In the genomic region with DNA sequence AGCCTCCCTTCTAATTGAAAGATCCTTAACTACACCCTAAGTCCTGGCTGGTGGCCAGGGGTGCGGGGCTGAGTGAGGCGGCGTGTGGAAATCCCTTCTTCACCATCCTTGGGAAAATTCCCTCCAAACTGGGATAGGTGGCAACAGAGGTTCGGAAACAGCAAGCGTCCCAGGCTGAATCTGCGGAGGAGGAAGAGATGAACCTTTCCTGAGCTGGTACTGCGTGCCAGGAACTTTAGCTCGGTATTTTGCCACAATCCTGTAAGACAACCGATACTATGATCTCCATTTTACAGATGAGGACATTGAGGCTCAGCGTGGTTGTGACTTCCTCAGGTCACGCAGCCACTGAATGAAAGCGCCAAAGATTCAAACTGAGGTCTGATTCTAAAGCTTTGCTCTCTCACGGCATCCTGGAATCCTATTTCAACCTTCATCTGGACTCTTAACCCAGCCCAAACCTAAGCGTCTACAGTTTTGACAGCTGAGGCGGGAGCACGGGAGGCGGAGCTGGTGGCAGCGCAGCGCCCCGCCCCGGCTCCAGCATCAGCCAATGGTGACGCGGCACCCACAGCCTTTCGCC, we compare ENCODE assay signal across 8 cellular contexts. TPM values are rescaled to one million over a fixed set of nuclear protein-coding genes. Genes with fewer than 3 reads are reported as not detected.
DNase-seq lines count a peak whose midpoint lies in the region; ATAC-seq, FAIRE-seq and TF ChIP-seq lines count a peak whose summit lies in the region.

No MANE protein-coding gene starts in this region.

- no peaks in the 10 kb centered on the region for H3K36me3 ChIP-seq in SK-N-MC (ENCODE audit: insufficient read depth, low read length)

- H3K27ac Mint-ChIP-seq in stimulated activated naive CD8-positive, alpha-beta T cell treated with anti-CD3 and anti-CD28 coated beads, Interleukin-15, Interleukin-2, amounts not matched to agents 100 ng/mL and 50 ng/mL, for 24 hours = peak overlapping the region; percentile 92

- no peaks in the 10 kb centered on the region for H3K9me3 Mint-ChIP-seq in stimulated activated naive CD8-positive, alpha-beta T cell treated with anti-CD3 and anti-CD28 coated beads, Interleukin-15, Interleukin-2, amounts not matched to agents 100 ng/mL and 50 ng/mL, for 24 hours

- peak overlapping the region; percentile 85 for H3K4me3 Mint-ChIP-seq in stimulated activated naive CD8-positive, alpha-beta T cell treated with anti-CD3 and anti-CD28 coated beads, Interleukin-15, Interleukin-2, amounts not matched to agents 100 ng/mL and 50 ng/mL, for 24 hours

- no peak for ATAC-seq in stimulated activated naive CD8-positive, alpha-beta T cell treated with anti-CD3 and anti-CD28 coated beads, Interleukin-15, Interleukin-2, amounts not matched to agents 100 U/mL and 50 U/mL, for 24 hours

- H3K4me3 ChIP-seq in SK-N-MC = peak overlapping the region; percentile 53
- H3K4me3 ChIP-seq in fibroblast of villous mesenchyme (ENCODE audit: low read depth, low read length) = peak overlapping the region; percentile 59
- peak overlapping the region; percentile 42 for H3K4me3 ChIP-seq in retinal pigment epithelial cell (ENCODE audit: low read length)

- H3K27me3 Mint-ChIP-seq in stimulated activated naive CD8-positive, alpha-beta T cell treated with anti-CD3 and anti-CD28 coated beads, Interleukin-15, Interleukin-2, amounts not matched to agents 100 ng/mL and 50 ng/mL, for 24 hours = no peaks in the 10 kb centered on the region

- DNase-seq in stimulated activated naive CD8-positive, alpha-beta T cell treated with anti-CD3 and anti-CD28 coated beads, Interleukin-15, Interleukin-2, amounts not matched to agents 100 U/mL and 50 U/mL, for 24 hours = no peak
- no peak for DNase-seq in SK-N-MC (ENCODE audit: low read depth, low spot score)
- no peak for DNase-seq in fibroblast of villous mesenchyme (ENCODE audit: low read depth)
- no peak for DNase-seq in retinal pigment epithelial cell (ENCODE audit: low read depth)
- DNase-seq in NCI-H1092 treated with DMSO at 0.1 percent for 48 hours (lab: John Stamatoyannopoulos, UW) = no peak
- no peak for DNase-seq in stimulated activated CD8-positive, alpha-beta memory T cell treated with anti-CD3 and anti-CD28 coated beads, Interleukin-4, amount 100 ng/mL, for 48 hours
- no peak for DNase-seq in HTR-8/SVneo (ENCODE audit: insufficient read length, low spot score)

- no peak overlapping the region for H3K9ac ChIP-seq in SK-N-MC (ENCODE audit: insufficient read length)

- H3K4me1 Mint-ChIP-seq in stimulated activated naive CD8-positive, alpha-beta T cell treated with anti-CD3 and anti-CD28 coated beads, Interleukin-15, Interleukin-2, amounts not matched to agents 100 ng/mL and 50 ng/mL, for 24 hours (ENCODE audit: low read depth) = peaks cover 62% of the 10 kb centered on the region

- no peak for FAIRE-seq in HTR-8/SVneo (lab: Jason Lieb, UNC)

- H3K9me3 ChIP-seq in SK-N-MC (ENCODE audit: low read depth, low read length) = no peaks in the 10 kb centered on the region

- no peak overlapping the region for H3K27ac ChIP-seq in SK-N-MC

- H3K36me3 Mint-ChIP-seq in stimulated activated naive CD8-positive, alpha-beta T cell treated with anti-CD3 and anti-CD28 coated beads, Interleukin-15, Interleukin-2, amounts not matched to agents 100 ng/mL and 50 ng/mL, for 24 hours (ENCODE audit: low read depth) = peaks cover 16% of the 10 kb centered on the region

- TF ChIP-seq CTCF in fibroblast of villous mesenchyme (IDR thresholded peaks at IDR 0.05; ENCODE audit: insufficient read depth, low read depth, low read length) = no peak
- no peak for TF ChIP-seq CTCF in retinal pigment epithelial cell (conservative IDR thresholded peaks at IDR 0.05; ENCODE audit: low read depth, low read length)

RNA-seq across cellular contexts. Expression of gene CYLD, which starts 0.6 kb away (rescaled TPM):
- total RNA-seq in fibroblast of villous mesenchyme = 35.4 and 67.8 TPM in 2 replicates

RNA-seq across cellular contexts. Expression of gene NOD2, which starts 47.9 kb away (rescaled TPM):
- not detected in 2 replicates for total RNA-seq in fibroblast of villous mesenchyme
